ENCODE assay signal across 2 cellular contexts in the genomic region with DNA sequence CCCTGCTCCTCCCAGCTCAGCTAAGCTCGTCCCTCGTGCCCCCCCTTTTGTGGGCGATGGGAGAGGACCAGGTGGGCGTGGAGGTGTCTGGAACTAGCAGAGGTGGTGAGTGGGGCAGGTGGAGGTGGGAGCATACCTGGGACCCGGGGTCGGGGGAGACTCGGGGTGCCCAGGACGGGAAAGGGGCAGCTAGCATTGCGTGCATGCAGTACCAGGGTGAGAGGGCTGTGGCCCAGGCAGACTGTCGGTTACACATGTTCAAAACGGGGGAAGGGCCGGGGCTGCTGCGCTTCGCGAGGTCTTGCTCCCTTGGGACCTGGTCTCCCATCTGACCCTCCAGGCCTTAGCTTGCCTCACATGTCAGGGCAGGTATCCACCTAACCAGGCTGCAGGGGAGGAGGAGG.
TF ChIP-seq lines count a peak whose summit lies in the region.

No MANE protein-coding gene starts in this region.

TF ChIP-seq in HCT116, 20 proteins besides CTCF, POLR2A, EP300 and RAD21:
- no peak for TF ChIP-seq SP1 (IDR thresholded peaks at IDR 0.05; ENCODE audit: low read depth)
- TF ChIP-seq JUND (IDR thresholded peaks at IDR 0.05) = no peak
- no peak for TF ChIP-seq TCF7L2 (IDR thresholded peaks at IDR 0.05; ENCODE audit: borderline replicate concordance, extremely low read depth, insufficient read depth, insufficient read length)
- TF ChIP-seq ELF1 (IDR thresholded peaks at IDR 0.05; ENCODE audit: borderline replicate concordance, low read depth) = no peak
- no peak for TF ChIP-seq REST (IDR thresholded peaks at IDR 0.05; ENCODE audit: low read depth)
- no peak for TF ChIP-seq MAX (IDR thresholded peaks at IDR 0.05)
- TF ChIP-seq FOSL1 (IDR thresholded peaks at IDR 0.05; ENCODE audit: low read depth) = no peak
- no peak for TF ChIP-seq POLR2AphosphoS5 (IDR thresholded peaks at IDR 0.05; ENCODE audit: low read depth, low read length)
- TF ChIP-seq, protein P1, sequence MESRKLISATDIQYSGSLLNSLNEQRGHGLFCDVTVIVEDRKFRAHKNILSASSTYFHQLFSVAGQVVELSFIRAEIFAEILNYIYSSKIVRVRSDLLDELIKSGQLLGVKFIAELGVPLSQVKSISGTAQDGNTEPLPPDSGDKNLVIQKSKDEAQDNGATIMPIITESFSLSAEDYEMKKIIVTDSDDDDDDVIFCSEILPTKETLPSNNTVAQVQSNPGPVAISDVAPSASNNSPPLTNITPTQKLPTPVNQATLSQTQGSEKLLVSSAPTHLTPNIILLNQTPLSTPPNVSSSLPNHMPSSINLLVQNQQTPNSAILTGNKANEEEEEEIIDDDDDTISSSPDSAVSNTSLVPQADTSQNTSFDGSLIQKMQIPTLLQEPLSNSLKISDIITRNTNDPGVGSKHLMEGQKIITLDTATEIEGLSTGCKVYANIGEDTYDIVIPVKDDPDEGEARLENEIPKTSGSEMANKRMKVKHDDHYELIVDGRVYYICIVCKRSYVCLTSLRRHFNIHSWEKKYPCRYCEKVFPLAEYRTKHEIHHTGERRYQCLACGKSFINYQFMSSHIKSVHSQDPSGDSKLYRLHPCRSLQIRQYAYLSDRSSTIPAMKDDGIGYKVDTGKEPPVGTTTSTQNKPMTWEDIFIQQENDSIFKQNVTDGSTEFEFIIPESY (IDR thresholded peaks at IDR 0.05; ENCODE audit: extremely low read depth, insufficient replicate concordance, low read length) = no peak
- no peak for TF ChIP-seq YY1 (IDR thresholded peaks at IDR 0.05; ENCODE audit: extremely low read depth, insufficient replicate concordance, low read depth, low read length)
- no peak for TF ChIP-seq CBX3 (IDR thresholded peaks at IDR 0.05; ENCODE audit: low read depth)
- no peak for TF ChIP-seq ZFX (IDR thresholded peaks at IDR 0.05)
- TF ChIP-seq ATF3 (IDR thresholded peaks at IDR 0.05) = no peak
- no peak for TF ChIP-seq EZH2 (IDR thresholded peaks at IDR 0.05)
- no peak for TF ChIP-seq CEBPB (IDR thresholded peaks at IDR 0.05; ENCODE audit: low read depth)
- TF ChIP-seq EGR1 (IDR thresholded peaks at IDR 0.05; ENCODE audit: low read depth) = no peak

TF ChIP-seq in GM12878, 131 proteins besides CTCF, POLR2A, EP300 and RAD21:
- TF ChIP-seq NFXL1 (IDR thresholded peaks at IDR 0.05; ENCODE audit: borderline replicate concordance) (no peak), MEF2B (IDR thresholded peaks at IDR 0.05; ENCODE audit: partially characterized antibody, poor library complexity, severe bottlenecking) (peak; percentile 22)
TF ChIP-seq in GM12878: peak in this region for 1.
